In the genomic region with DNA sequence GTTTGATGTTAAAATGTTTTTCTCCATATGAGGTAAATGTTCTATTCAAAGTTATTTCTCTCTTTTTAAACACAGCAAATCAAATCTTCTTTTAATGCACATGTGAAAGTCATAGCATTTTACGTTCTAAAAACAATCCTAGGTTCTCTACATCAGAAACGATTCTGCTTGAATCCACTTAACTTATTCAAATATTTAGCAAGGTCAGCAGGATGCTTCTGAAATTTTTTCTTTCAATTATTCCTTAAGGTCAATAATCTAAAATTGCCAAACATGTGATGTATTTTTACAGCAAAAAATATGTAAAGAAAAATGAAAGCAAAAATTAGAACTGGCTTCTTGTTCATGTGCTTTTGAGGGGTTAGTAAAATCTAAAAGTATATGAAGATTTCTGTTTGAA, we compare ENCODE assay signal across 23 cellular contexts.
"Had no signal": no experiment of that assay in that cellular context is flagged by ENCODE, and none has a peak within 500 bp of the region (broad histone marks: within the 10 kb centered on the region; RNA-seq: fewer than 3 reads in every experiment).

No MANE protein-coding gene starts in this region.

- H3K27me3 Mint-ChIP-seq: dendritic cell treated with granulocyte-macrophage colony-stimulating factor and Interleukin-4, amounts not matched to agents 40 ng/mL and 50 ng/mL, for 4 days had no signal

- H3K36me3 Mint-ChIP-seq: immature natural killer cell; naive thymus-derived CD8-positive, alpha-beta T cell had no signal

- H2AFZ ChIP-seq: parathyroid adenoma had no signal

- H3K36me3 ChIP-seq: esophagus squamous epithelium, left ventricle myocardium inferior, lower lobe of right lung, stomach, thoracic aorta, transverse colon had no signal

- ATAC-seq: effector memory CD8-positive, alpha-beta T cell; left cardiac atrium; lower lobe of right lung; mucosa of descending colon; naive thymus-derived CD8-positive, alpha-beta T cell; psoas muscle; sciatic nerve had no signal

- H3K27me3 ChIP-seq: esophagus squamous epithelium, stomach, transverse colon had no signal

- H3K4me3 Mint-ChIP-seq: dendritic cell treated with granulocyte-macrophage colony-stimulating factor and Interleukin-4, amounts not matched to agents 40 ng/mL and 50 ng/mL, for 4 days; effector memory CD8-positive, alpha-beta T cell; immature natural killer cell; naive thymus-derived CD8-positive, alpha-beta T cell had no signal

- H3K9me3 ChIP-seq: esophagus squamous epithelium, left ventricle myocardium inferior, lower lobe of right lung, mucosa of descending colon, psoas muscle, stomach, thoracic aorta, transverse colon had no signal

- H3K9ac ChIP-seq: parathyroid adenoma had no signal

- H3K4me1 ChIP-seq: left ventricle myocardium inferior, lower lobe of right lung, parathyroid adenoma, psoas muscle, stomach, transverse colon had no signal

- H3K79me2 ChIP-seq: parathyroid adenoma had no signal

- H3K9me3 Mint-ChIP-seq: dendritic cell treated with granulocyte-macrophage colony-stimulating factor and Interleukin-4, amounts not matched to agents 40 ng/mL and 50 ng/mL, for 4 days; effector memory CD8-positive, alpha-beta T cell; immature natural killer cell; naive thymus-derived CD8-positive, alpha-beta T cell had no signal

- H3K27ac Mint-ChIP-seq: dendritic cell treated with granulocyte-macrophage colony-stimulating factor and Interleukin-4, amounts not matched to agents 40 ng/mL and 50 ng/mL, for 4 days; effector memory CD8-positive, alpha-beta T cell; immature natural killer cell; naive thymus-derived CD8-positive, alpha-beta T cell had no signal

- DNase-seq: effector memory CD8-positive, alpha-beta T cell; esophagus squamous epithelium; foreskin fibroblast; immature natural killer cell; kidney; left cardiac atrium; left ventricle myocardium inferior; lower lobe of right lung; mucosa of descending colon; naive thymus-derived CD8-positive, alpha-beta T cell; nucleus accumbens; psoas muscle; retina; stimulated activated CD4-positive, alpha-beta T cell treated with anti-CD3 and anti-CD28 coated beads, Interleukin-2, amount 100 ng/mL, for 24 hours; stimulated activated CD4-positive, alpha-beta T cell treated with anti-CD3 and anti-CD28 coated beads, Interleukin-4, amount 100 ng/mL, for 4 hours; stimulated activated naive CD4-positive, alpha-beta T cell; stomach; substantia nigra; transverse colon had no signal

- H3K4me3 ChIP-seq: esophagus squamous epithelium, left ventricle myocardium inferior, lower lobe of right lung, mucosa of descending colon, psoas muscle, stomach, thoracic aorta, transverse colon had no signal

- H3K27ac ChIP-seq: esophagus squamous epithelium, left ventricle myocardium inferior, lower lobe of right lung, parathyroid adenoma, psoas muscle, stomach, thoracic aorta, transverse colon had no signal

- H3K4me1 Mint-ChIP-seq: immature natural killer cell; naive thymus-derived CD8-positive, alpha-beta T cell had no signal
